ENCODE assay signal across 9 cellular contexts in the genomic region with DNA sequence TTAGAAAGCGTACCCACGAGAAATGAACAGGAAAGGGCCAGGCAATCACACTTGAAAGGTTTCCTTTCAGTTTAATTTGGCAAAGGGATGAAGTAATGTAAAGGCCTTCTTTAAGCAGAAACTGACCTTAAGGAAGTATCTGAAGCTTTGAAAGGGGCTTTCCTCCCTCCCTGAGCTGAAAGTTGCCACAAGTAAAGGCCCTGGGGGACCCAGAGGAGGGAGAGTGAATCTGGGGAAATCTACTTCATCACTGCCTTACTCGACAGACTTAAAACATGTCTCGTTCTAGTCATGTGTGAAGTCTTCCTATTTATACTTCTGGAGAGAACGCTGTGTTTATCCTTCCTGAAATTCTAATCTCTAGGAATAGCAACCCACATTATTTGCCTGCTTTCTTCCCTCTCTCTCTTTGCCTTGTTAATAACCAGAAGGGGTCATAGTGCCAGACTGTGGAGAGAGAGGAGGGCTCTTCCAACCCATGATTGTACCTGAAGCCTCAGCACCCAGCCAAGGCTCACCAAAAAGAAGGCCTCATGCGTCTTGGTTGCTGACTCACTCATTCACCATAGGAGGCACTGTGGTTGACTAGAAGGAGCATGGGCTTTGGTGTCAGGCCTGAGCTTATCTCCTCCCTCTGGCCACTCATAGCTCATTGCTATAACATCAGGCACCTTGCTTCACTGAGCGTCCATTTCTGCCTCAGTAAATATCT. TPM values are rescaled to one million over a fixed set of nuclear protein-coding genes. Genes with fewer than 3 reads are reported as not detected.
DNase-seq lines count a peak whose midpoint lies in the region; ATAC-seq and TF ChIP-seq lines count a peak whose summit lies in the region.
"Had no signal": no experiment of that assay in that cellular context is flagged by ENCODE, and none has a peak within 500 bp of the region (broad histone marks: within the 10 kb centered on the region; RNA-seq: fewer than 3 reads in every experiment).

No MANE protein-coding gene starts in this region.

- no peak for TF ChIP-seq EP300 in transverse colon (IDR thresholded peaks at IDR 0.05; ENCODE audit: low read depth)

- H3K27me3 ChIP-seq in transverse colon = no peaks in the 10 kb centered on the region
- no peaks in the 10 kb centered on the region for H3K27me3 ChIP-seq in MM.1S (replicated peaks; ENCODE audit: insufficient read depth, low read length)

- no peaks in the 10 kb centered on the region for H3K27me3 Mint-ChIP-seq in natural killer cell (ENCODE audit: low read depth in 2 of 2)

- DNase-seq in GM10266 (ENCODE audit: extremely low spot score) = peak; percentile 69
- DNase-seq in LHCN-M2 (ENCODE audit: low read depth) = peak; percentile 21
- DNase-seq in iris pigment epithelial cell (ENCODE audit: low read depth) = peak; percentile 28
- no peak for DNase-seq in natural killer cell
- no peak for DNase-seq in transverse colon
- no peak for DNase-seq in MM.1S

- no peak overlapping the region for H3K27ac Mint-ChIP-seq in natural killer cell

- H3K36me3 ChIP-seq in transverse colon (no peaks in the 10 kb centered on the region), MM.1S (replicated peaks; ENCODE audit: insufficient read depth, low read length) (no peaks in the 10 kb centered on the region)

- no peak overlapping the region for H3K4me2 ChIP-seq in MM.1S (ENCODE audit: low read depth, low read length)

- H3K4me3 ChIP-seq in transverse colon = no peak overlapping the region
- H3K4me3 ChIP-seq in MM.1S (ENCODE audit: low read length) = no peak overlapping the region

- no peaks in the 10 kb centered on the region for H3K79me2 ChIP-seq in MM.1S (ENCODE audit: low read length)

- H3K4me3 Mint-ChIP-seq in natural killer cell = no peak overlapping the region

- WGBS in transverse colon (ENCODE audit: low coverage in 1 of 2), 2 donors = 74 to 75% methylated on average over 4 to 7 of the region's 7 CpGs

- H3K9me2 ChIP-seq in MM.1S (replicated peaks; ENCODE audit: insufficient read depth, low read length) = no peaks in the 10 kb centered on the region

- no peak for TF ChIP-seq POLR2A in transverse colon (IDR thresholded peaks at IDR 0.05)

- H3K9ac ChIP-seq in MM.1S (ENCODE audit: low read length) = no peak overlapping the region

- peak; percentile 73 for ATAC-seq in GM19463 (IDR thresholded peaks at IDR 0.05; ENCODE audit: unreplicated experiment)
- ATAC-seq in HG03135 (IDR thresholded peaks at IDR 0.05; ENCODE audit: unreplicated experiment) = no peak
- ATAC-seq in natural killer cell = no peak

- H3K4me1 Mint-ChIP-seq in natural killer cell = peaks cover 7 to 11% of the 10 kb centered on the region in 2 donors

- H4K20me1 ChIP-seq in MM.1S (ENCODE audit: insufficient read depth, low read length) = no peaks in the 10 kb centered on the region

- no peaks in the 10 kb centered on the region for H3K9me3 Mint-ChIP-seq in natural killer cell

- intact Hi-C loops in natural killer cell (cut with micrococcal nuclease) = no loop called here
- intact Hi-C loops in transverse colon (cut with DNase I; ENCODE audit: low total_unique reads) = no loop called here

- peak; percentile 40 for TF ChIP-seq CTCF in GM10266 (IDR thresholded peaks at IDR 0.05; ENCODE audit: control insufficient read depth, insufficient read depth, low read depth, missing control alignments)
- TF ChIP-seq CTCF in natural killer cell (IDR thresholded peaks at IDR 0.05) = no peak
- TF ChIP-seq CTCF in transverse colon (IDR thresholded peaks at IDR 0.05) = no peak
- no peak for TF ChIP-seq CTCF in MM.1S (IDR thresholded peaks at IDR 0.05; ENCODE audit: low read length)

- no peaks in the 10 kb centered on the region for H3K36me3 Mint-ChIP-seq in natural killer cell

- H2AFZ ChIP-seq in MM.1S (ENCODE audit: low read length) = no peak overlapping the region

- H3K27ac ChIP-seq in transverse colon (no peak overlapping the region), MM.1S (ENCODE audit: low read length) (no peak overlapping the region)

- in situ Hi-C loops in transverse colon (cut with MboI; ENCODE audit: low pct_ligation_motif_present in 1 of 4, low pct_unique_long_range_greater_than_20kb in 1 of 4, low sequenced_read_pairs in 3 of 4) = no loop called here

- H3F3A ChIP-seq in MM.1S (ENCODE audit: insufficient read depth, low read length) = no peaks in the 10 kb centered on the region

- H3K4me1 ChIP-seq in transverse colon = no peaks in the 10 kb centered on the region
- no peaks in the 10 kb centered on the region for H3K4me1 ChIP-seq in MM.1S (ENCODE audit: low read length)

- H3K9me3 ChIP-seq in transverse colon (no peaks in the 10 kb centered on the region), MM.1S (replicated peaks; ENCODE audit: insufficient read depth, low read length) (no peaks in the 10 kb centered on the region)

RNA-seq across cellular contexts. Expression of a gene that starts 10.2 kb away (rescaled TPM):
- not detected in 2 replicates for total RNA-seq in LHCN-M2 (2014; rRNA removed)
- 0.13 TPM for polyA plus RNA-seq in LHCN-M2 (2012)
- total RNA-seq in natural killer cell = not detected
- total RNA-seq in transverse colon = 100 to 1,000 TPM in 3 of 4 donors, 1 to 10 TPM in 1; 7.9 to 292 (median 204) TPM
- total RNA-seq: M059J had no signal

RNA-seq across cellular contexts. Expression of a gene that starts 19.4 kb away (rescaled TPM):
- total RNA-seq in LHCN-M2 (2014; rRNA removed) = 17.6 and 23.1 TPM in 2 replicates
- 24.1 TPM for polyA plus RNA-seq in LHCN-M2 (2012)
- total RNA-seq in natural killer cell = 1 to 10 TPM in 2 of 3 donors, under 1 TPM in 1; 0.82 to 3.2 (median 1.7) TPM
- 10 to 100 TPM; 11.6 to 50.9 (median 19.4) TPM for total RNA-seq in transverse colon

RNA-seq across cellular contexts. Expression of a gene that starts 33.9 kb away (rescaled TPM):
- total RNA-seq in LHCN-M2 (2014; rRNA removed) (13.9 and 17.4 TPM in 2 replicates), natural killer cell (1 to 10 TPM; 4.0 to 8.7 (median 8.4) TPM), transverse colon (10 to 100 TPM in 3 of 4 donors, 1 to 10 TPM in 1; 6.5 to 77.2 (median 12.7) TPM)
- polyA plus RNA-seq in LHCN-M2 (2012) = 12.8 TPM

RNA-seq across cellular contexts. Expression of a gene that starts 38.5 kb away (rescaled TPM):
- 52.8 and 55.4 TPM in 2 replicates for total RNA-seq in LHCN-M2 (2014; rRNA removed)
- 61.6 TPM for polyA plus RNA-seq in LHCN-M2 (2012)
- 10 to 100 TPM; 56.1 to 65.5 (median 65.4) TPM for total RNA-seq in natural killer cell
- 100 to 1,000 TPM in 2 of 4 donors, 10 to 100 TPM in 2; 26.5 to 104 (median 78.6) TPM for total RNA-seq in transverse colon

Comparison
In these comparisons a context has a peak if more than half of its experiments do, and no peak if none do; other contexts are left out.
1. DNase-seq: peak in GM10266 (single experiment), LHCN-M2 (single experiment) and iris pigment epithelial cell (single experiment); none in natural killer cell (single experiment), transverse colon (single experiment) and MM.1S (single experiment).